1 cellular context compared by ENCODE assay signal in the genomic region with DNA sequence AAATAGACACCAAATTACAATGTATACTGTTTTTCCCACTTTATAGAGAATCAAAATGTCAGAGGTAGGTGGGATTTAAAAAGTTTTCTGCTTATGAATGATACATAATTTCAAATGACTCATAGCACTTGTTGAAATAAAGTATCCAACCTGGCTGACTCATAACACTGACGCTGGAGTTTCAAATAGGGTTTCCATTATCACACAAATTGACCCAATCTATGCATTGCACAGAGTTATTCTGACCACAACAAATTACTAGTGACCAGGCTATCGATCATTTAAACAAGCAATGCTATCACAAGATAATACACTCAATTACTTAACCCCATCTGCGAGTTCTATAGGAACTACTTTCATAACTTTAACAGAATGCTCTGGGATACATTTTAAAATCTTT.
A peak's percentile ranks its signal among the peaks of the same experiment; 100 is the strongest.
TF ChIP-seq lines count a peak whose summit lies in the region.

No MANE protein-coding gene starts in this region.

TF ChIP-seq in endothelial cell of umbilical vein, 7 proteins besides CTCF, POLR2A, EP300 and RAD21:
- no peak for TF ChIP-seq EZH2 (IDR thresholded peaks at IDR 0.05; ENCODE audit: borderline replicate concordance, low read depth, low read length, severe bottlenecking)
- peak; percentile 21 for TF ChIP-seq FOS (IDR thresholded peaks at IDR 0.05; ENCODE audit: borderline replicate concordance, insufficient read depth, low read length)
